8 cellular contexts compared by ENCODE assay signal in the genomic region with DNA sequence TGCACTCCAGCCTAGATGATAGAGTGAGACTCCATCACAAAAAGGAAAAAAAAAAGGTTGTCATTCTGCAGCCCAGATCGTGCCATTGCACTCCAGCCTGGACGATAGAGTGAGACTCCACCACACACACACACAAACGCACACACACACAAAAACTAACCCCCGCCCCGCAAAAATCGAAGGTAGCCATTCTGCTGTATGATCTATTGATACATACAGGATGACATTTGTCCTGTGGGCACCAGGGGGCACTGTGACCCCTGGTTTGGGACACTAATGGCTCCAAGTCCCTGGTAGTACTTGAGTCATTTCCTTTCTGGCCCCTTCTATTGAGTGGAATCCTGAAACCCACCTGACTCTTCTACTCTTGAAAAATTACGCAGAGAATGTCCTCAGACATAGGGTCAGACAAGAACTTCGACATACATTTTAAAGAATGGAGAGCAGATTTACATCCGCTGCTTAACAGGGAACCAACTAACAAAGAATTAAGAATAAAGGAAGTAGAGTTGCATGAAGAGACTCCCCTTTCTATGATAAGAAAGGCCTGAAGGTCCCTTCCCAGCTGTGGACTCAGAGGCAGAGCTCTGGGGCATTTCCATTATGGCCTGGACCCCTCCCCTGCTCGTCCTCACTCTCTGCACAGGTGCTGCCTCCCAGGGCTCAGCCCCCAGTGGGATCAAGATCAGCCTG. TPM values are rescaled to one million over a fixed set of nuclear protein-coding genes. Genes with fewer than 3 reads are reported as not detected.
DNase-seq lines count a peak whose midpoint lies in the region; ATAC-seq and TF ChIP-seq lines count a peak whose summit lies in the region.

No MANE protein-coding gene starts in this region.

- H3K4me1 ChIP-seq in GM23338 (ENCODE audit: insufficient read depth) (no peaks in the 10 kb centered on the region), OCI-LY3 (ENCODE audit: low read length) (peaks cover 17% of the 10 kb centered on the region)

- H4K20me1 ChIP-seq in GM23338 (replicated peaks; ENCODE audit: insufficient read depth) (no peaks in the 10 kb centered on the region), OCI-LY3 (ENCODE audit: insufficient read depth, low read length) (no peaks in the 10 kb centered on the region)

- H2AFZ ChIP-seq in GM23338 (no peak overlapping the region), OCI-LY3 (ENCODE audit: low read depth, low read length) (peak overlapping the region; percentile 74; the same call in 1 of the 2 replicates)

- H3K4me3 ChIP-seq in GM23338 (no peak overlapping the region), OCI-LY3 (ENCODE audit: low read length) (no peak overlapping the region)

- H3F3A ChIP-seq in GM23338 (replicated peaks; ENCODE audit: low read depth): no peaks in the 10 kb centered on the region

- peak; percentile 80 for TF ChIP-seq CTCF in CD14-positive monocyte (IDR thresholded peaks at IDR 0.05)
- TF ChIP-seq CTCF in GM23338 (conservative IDR thresholded peaks at IDR 0.05; ENCODE audit: low read depth in 2 of 2): peak; percentile 79 to 80
- TF ChIP-seq CTCF in OCI-LY3 (IDR thresholded peaks at IDR 0.05; ENCODE audit: low read depth, low read length): peak; percentile 73

- H3K4me2 ChIP-seq in GM23338 (no peak overlapping the region), OCI-LY3 (ENCODE audit: low read length) (peak overlapping the region; percentile 51)

- no peaks in the 10 kb centered on the region for H3K9me2 ChIP-seq in GM23338 (ENCODE audit: insufficient read depth)

- no peak overlapping the region for H3K27ac ChIP-seq in GM23338 (ENCODE audit: low read depth)
- H3K27ac ChIP-seq in OCI-LY3 (ENCODE audit: low read length): no peak overlapping the region

- H3K9me3 Mint-ChIP-seq in CD14-positive monocyte: no peaks in the 10 kb centered on the region
- no peaks in the 10 kb centered on the region for H3K9me3 Mint-ChIP-seq in GM23338
- H3K9me3 Mint-ChIP-seq in activated T-helper 1 cell treated with anti-CD3 and anti-CD28 coated beads, Interleukin-12 subunit alpha, Interleukin-12 subunit beta, Interleukin-2, Interleukin-4 antibody, amounts not matched to agents 30 ng/mL and 10 ng/mL and 1 ng/mL, durations not matched to agents 14 hours and 24 hours and 36 hours: no peaks in the 10 kb centered on the region

- H3K27me3 Mint-ChIP-seq in CD14-positive monocyte (ENCODE audit: low read depth in 3 of 3): peaks cover 0 to 8% (median 6%) of the 10 kb centered on the region in 3 donors
- H3K27me3 Mint-ChIP-seq in GM23338 (ENCODE audit: insufficient read depth, low read depth, poor library complexity): peaks cover 67% of the 10 kb centered on the region
- H3K27me3 Mint-ChIP-seq in activated T-helper 1 cell treated with anti-CD3 and anti-CD28 coated beads, Interleukin-12 subunit alpha, Interleukin-12 subunit beta, Interleukin-2, Interleukin-4 antibody, amounts not matched to agents 30 ng/mL and 10 ng/mL and 1 ng/mL, durations not matched to agents 14 hours and 24 hours and 36 hours (ENCODE audit: insufficient read depth): peaks cover 6% of the 10 kb centered on the region

- H3K4me3 Mint-ChIP-seq in CD14-positive monocyte: no peak overlapping the region
- H3K4me3 Mint-ChIP-seq in GM23338: no peak overlapping the region
- no peak overlapping the region for H3K4me3 Mint-ChIP-seq in activated T-helper 1 cell treated with anti-CD3 and anti-CD28 coated beads, Interleukin-12 subunit alpha, Interleukin-12 subunit beta, Interleukin-2, Interleukin-4 antibody, amounts not matched to agents 30 ng/mL and 10 ng/mL and 1 ng/mL, durations not matched to agents 14 hours and 24 hours and 36 hours

- H3K79me2 ChIP-seq in GM23338 (replicated peaks; ENCODE audit: insufficient read depth) (no peaks in the 10 kb centered on the region), OCI-LY3 (ENCODE audit: low read length) (no peaks in the 10 kb centered on the region)

- DNase-seq in CD14-positive monocyte (ENCODE audit: low spot score) (no peak), GM23338 (ENCODE audit: low spot score) (peak; percentile 78), glomerular visceral epithelial cell (ENCODE audit: extremely low spot score) (peak; percentile 54), sciatic nerve (ENCODE audit: low spot score) (peak; percentile 67)
- peak; percentile 25 for DNase-seq in activated T-helper 1 cell treated with anti-CD3 and anti-CD28 coated beads, Interleukin-12 subunit alpha, Interleukin-12 subunit beta, Interleukin-2, Interleukin-4 antibody, amounts not matched to agents 30 ng/mL and 10 ng/mL and 1 ng/mL, durations not matched to agents 14 hours and 24 hours and 36 hours (ENCODE audit: low spot score)

- intact Hi-C loops in CD14-positive monocyte (cut with micrococcal nuclease) (no loop called here), sciatic nerve (cut with DNase I) (no loop called here)
- intact Hi-C loops in activated T-helper 1 cell treated with anti-CD3 and anti-CD28 coated beads, Interleukin-12 subunit alpha, Interleukin-12 subunit beta, Interleukin-2, Interleukin-4 antibody, amounts not matched to agents 30 ng/mL and 10 ng/mL and 1 ng/mL, durations not matched to agents 14 hours and 24 hours and 36 hours (cut with micrococcal nuclease): loop anchor here (1.0 to 2.0 kb wide), 2 partner anchors 93 to 155 kb away; no protein-coding TSS in a partner anchor

- H3K27me3 ChIP-seq in GM23338 (ENCODE audit: insufficient read depth) (peaks cover 97% of the 10 kb centered on the region), OCI-LY3 (ENCODE audit: low read depth, low read length) (no peaks in the 10 kb centered on the region)

- no peak overlapping the region for H3K9ac ChIP-seq in OCI-LY3 (ENCODE audit: low read length)

- no peak overlapping the region for H3K27ac Mint-ChIP-seq in CD14-positive monocyte
- no peak overlapping the region for H3K27ac Mint-ChIP-seq in GM23338
- H3K27ac Mint-ChIP-seq in activated T-helper 1 cell treated with anti-CD3 and anti-CD28 coated beads, Interleukin-12 subunit alpha, Interleukin-12 subunit beta, Interleukin-2, Interleukin-4 antibody, amounts not matched to agents 30 ng/mL and 10 ng/mL and 1 ng/mL, durations not matched to agents 14 hours and 24 hours and 36 hours: no peak overlapping the region

- peak; percentile 90 for ATAC-seq in GM23338
- ATAC-seq in sciatic nerve: peak; percentile 69
- ATAC-seq in HG03139 (IDR thresholded peaks at IDR 0.05; ENCODE audit: unreplicated experiment): no peak
- ATAC-seq in HG03469 (IDR thresholded peaks at IDR 0.05; ENCODE audit: unreplicated experiment): no peak

- H3K36me3 ChIP-seq in GM23338 (ENCODE audit: insufficient read depth) (no peaks in the 10 kb centered on the region), OCI-LY3 (replicated peaks; ENCODE audit: low read depth, low read length) (no peaks in the 10 kb centered on the region)

- H3K4me1 Mint-ChIP-seq in CD14-positive monocyte (peaks cover 2% of the 10 kb centered on the region), GM23338 (peaks cover 18% of the 10 kb centered on the region)
- no peaks in the 10 kb centered on the region for H3K4me1 Mint-ChIP-seq in activated T-helper 1 cell treated with anti-CD3 and anti-CD28 coated beads, Interleukin-12 subunit alpha, Interleukin-12 subunit beta, Interleukin-2, Interleukin-4 antibody, amounts not matched to agents 30 ng/mL and 10 ng/mL and 1 ng/mL, durations not matched to agents 14 hours and 24 hours and 36 hours (ENCODE audit: low read depth)

- H3K36me3 Mint-ChIP-seq in CD14-positive monocyte: no peaks in the 10 kb centered on the region
- no peaks in the 10 kb centered on the region for H3K36me3 Mint-ChIP-seq in GM23338 (ENCODE audit: low read depth)
- H3K36me3 Mint-ChIP-seq in activated T-helper 1 cell treated with anti-CD3 and anti-CD28 coated beads, Interleukin-12 subunit alpha, Interleukin-12 subunit beta, Interleukin-2, Interleukin-4 antibody, amounts not matched to agents 30 ng/mL and 10 ng/mL and 1 ng/mL, durations not matched to agents 14 hours and 24 hours and 36 hours (ENCODE audit: low read depth): no peaks in the 10 kb centered on the region

- no peaks in the 10 kb centered on the region for H3K9me3 ChIP-seq in OCI-LY3 (ENCODE audit: insufficient read depth, low read length)

TF ChIP-seq in GM23338, 12 proteins besides CTCF, POLR2A, EP300 and RAD21 (continues in another document):
- TF ChIP-seq CREB1 (CRISPR knock-in tag; IDR thresholded peaks at IDR 0.05; ENCODE audit: low read depth): no peak
- TF ChIP-seq, protein P1, sequence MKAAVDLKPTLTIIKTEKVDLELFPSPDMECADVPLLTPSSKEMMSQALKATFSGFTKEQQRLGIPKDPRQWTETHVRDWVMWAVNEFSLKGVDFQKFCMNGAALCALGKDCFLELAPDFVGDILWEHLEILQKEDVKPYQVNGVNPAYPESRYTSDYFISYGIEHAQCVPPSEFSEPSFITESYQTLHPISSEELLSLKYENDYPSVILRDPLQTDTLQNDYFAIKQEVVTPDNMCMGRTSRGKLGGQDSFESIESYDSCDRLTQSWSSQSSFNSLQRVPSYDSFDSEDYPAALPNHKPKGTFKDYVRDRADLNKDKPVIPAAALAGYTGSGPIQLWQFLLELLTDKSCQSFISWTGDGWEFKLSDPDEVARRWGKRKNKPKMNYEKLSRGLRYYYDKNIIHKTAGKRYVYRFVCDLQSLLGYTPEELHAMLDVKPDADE (IDR thresholded peaks at IDR 0.05): no peak

RNA-seq across cellular contexts. Expression of a gene that starts 35.0 kb away (rescaled TPM):
- polyA plus RNA-seq in CD14-positive monocyte (not detected), GM23338 (2016; fragmentation: Nextera tagmentation; extraction: Ambion mirVana) (not detected in 2 replicates)
- not detected in 2 replicates for total RNA-seq in GM23338 (2014; rRNA removed; shearing (Covaris generic))
- total RNA-seq in activated T-helper 1 cell treated with anti-CD3 and anti-CD28 coated beads, Interleukin-12 subunit alpha, Interleukin-12 subunit beta, Interleukin-2, Interleukin-4 antibody, amounts not matched to agents 30 ng/mL and 10 ng/mL and 1 ng/mL, durations not matched to agents 14 hours and 24 hours and 36 hours: not detected in 2 replicates
- total RNA-seq in sciatic nerve: 0.27 TPM

RNA-seq across cellular contexts. Expression of a gene that starts 50.3 kb away (rescaled TPM):
- not detected for polyA plus RNA-seq in CD14-positive monocyte
- total RNA-seq in GM23338 (2014; rRNA removed; shearing (Covaris generic)): not detected in 2 replicates
- polyA plus RNA-seq in GM23338 (2016; fragmentation: Nextera tagmentation; extraction: Ambion mirVana): not detected in 2 replicates
- total RNA-seq in activated T-helper 1 cell treated with anti-CD3 and anti-CD28 coated beads, Interleukin-12 subunit alpha, Interleukin-12 subunit beta, Interleukin-2, Interleukin-4 antibody, amounts not matched to agents 30 ng/mL and 10 ng/mL and 1 ng/mL, durations not matched to agents 14 hours and 24 hours and 36 hours: not detected in 2 replicates
- total RNA-seq in sciatic nerve: not detected

Comparison
In these comparisons a context has a peak if more than half of its experiments do, and no peak if none do; other contexts are left out.
1. ATAC-seq: peak in GM23338 (single experiment) and sciatic nerve (single experiment); none in HG03139 (single experiment) and HG03469 (single experiment).
2. Peak in every context shown above with its lines, with median percentiles within 50 percentile points of each other: CTCF ChIP-seq.